Comparison of ENCODE assay signal across 31 cellular contexts in the genomic region with DNA sequence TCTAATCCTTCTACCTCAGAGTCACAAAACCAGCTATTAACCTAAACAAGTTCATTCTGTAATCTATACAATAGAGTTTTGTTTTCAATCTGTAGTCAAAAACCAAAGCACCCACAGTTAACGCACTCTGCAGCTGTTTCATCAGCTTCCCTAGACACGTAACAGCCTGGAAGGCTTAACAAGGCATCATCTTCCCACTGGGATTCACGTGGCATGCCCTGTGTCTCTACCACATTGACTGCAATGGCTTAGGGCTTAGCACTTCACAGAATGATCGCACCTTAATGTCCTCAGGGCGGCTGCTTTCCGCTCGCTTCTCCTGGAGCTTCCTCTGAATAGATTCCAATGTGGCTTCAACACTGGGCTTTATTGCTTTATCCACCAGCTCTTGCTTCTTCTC.
"Had no signal": no experiment of that assay in that cellular context is flagged by ENCODE, and none has a peak within 500 bp of the region (broad histone marks: within the 10 kb centered on the region; RNA-seq: fewer than 3 reads in every experiment).

No MANE protein-coding gene starts in this region.

- H3K27ac Mint-ChIP-seq: activated CD4-positive, alpha-beta memory T cell treated with anti-CD3 and anti-CD28 coated beads, Interleukin-2, amount 10 ng/mL, durations not matched to agents 7 days and 5 days; activated CD4-positive, alpha-beta T cell treated with anti-CD3 and anti-CD28 coated beads, Interleukin-2, amount 10 ng/mL, durations not matched to agents 7 days and 5 days; activated naive CD4-positive, alpha-beta T cell treated with anti-CD3 and anti-CD28 coated beads, Interleukin-2, amount 10 ng/mL, durations not matched to agents 7 days and 5 days; activated naive CD4-positive, alpha-beta T cell treated with anti-CD3 and anti-CD28 coated beads, Interleukin-2, amount 50 U/mL, for 72 hours; activated naive CD8-positive, alpha-beta T cell treated with anti-CD3 and anti-CD28 coated beads, Interleukin-2, amount 10 ng/mL, durations not matched to agents 7 days and 5 days; activated T-cell treated with anti-CD3 and anti-CD28 coated beads, Interleukin-2, amount 50 U/mL, for 24 hours; activated T-cell treated with anti-CD3 and anti-CD28 coated beads, Interleukin-2, amount 50 U/mL, for 72 hours; dendritic cell treated with granulocyte-macrophage colony-stimulating factor and Interleukin-4, amounts not matched to agents 40 ng/mL and 50 ng/mL, for 4 days; endodermal cell had no signal

- H3K4me1 ChIP-seq: breast epithelium had no signal

- H3K9me3 Mint-ChIP-seq: activated CD4-positive, alpha-beta memory T cell treated with anti-CD3 and anti-CD28 coated beads, Interleukin-2, amount 10 ng/mL, durations not matched to agents 7 days and 5 days; activated CD4-positive, alpha-beta T cell treated with anti-CD3 and anti-CD28 coated beads, Interleukin-2, amount 10 ng/mL, durations not matched to agents 7 days and 5 days; activated naive CD4-positive, alpha-beta T cell treated with anti-CD3 and anti-CD28 coated beads, Interleukin-2, amount 10 ng/mL, durations not matched to agents 7 days and 5 days; activated naive CD4-positive, alpha-beta T cell treated with anti-CD3 and anti-CD28 coated beads, Interleukin-2, amount 50 U/mL, for 72 hours; activated naive CD8-positive, alpha-beta T cell treated with anti-CD3 and anti-CD28 coated beads, Interleukin-2, amount 10 ng/mL, durations not matched to agents 7 days and 5 days; activated T-cell treated with anti-CD3 and anti-CD28 coated beads, Interleukin-2, amount 50 U/mL, for 24 hours; activated T-cell treated with anti-CD3 and anti-CD28 coated beads, Interleukin-2, amount 50 U/mL, for 72 hours; brain; dendritic cell treated with granulocyte-macrophage colony-stimulating factor and Interleukin-4, amounts not matched to agents 40 ng/mL and 50 ng/mL, for 4 days; endodermal cell had no signal

- H3K9me3 ChIP-seq: ascending aorta, breast epithelium, heart left ventricle had no signal

- H3K4me1 Mint-ChIP-seq: activated CD4-positive, alpha-beta T cell treated with anti-CD3 and anti-CD28 coated beads, Interleukin-2, amount 10 ng/mL, durations not matched to agents 7 days and 5 days; activated naive CD4-positive, alpha-beta T cell treated with anti-CD3 and anti-CD28 coated beads, Interleukin-2, amount 10 ng/mL, durations not matched to agents 7 days and 5 days; endodermal cell had no signal

- H3K27me3 Mint-ChIP-seq: activated CD4-positive, alpha-beta memory T cell treated with anti-CD3 and anti-CD28 coated beads, Interleukin-2, amount 10 ng/mL, durations not matched to agents 7 days and 5 days; activated CD4-positive, alpha-beta T cell treated with anti-CD3 and anti-CD28 coated beads, Interleukin-2, amount 10 ng/mL, durations not matched to agents 7 days and 5 days; activated naive CD4-positive, alpha-beta T cell treated with anti-CD3 and anti-CD28 coated beads, Interleukin-2, amount 10 ng/mL, durations not matched to agents 7 days and 5 days; activated naive CD8-positive, alpha-beta T cell treated with anti-CD3 and anti-CD28 coated beads, Interleukin-2, amount 10 ng/mL, durations not matched to agents 7 days and 5 days; activated T-cell treated with anti-CD3 and anti-CD28 coated beads, Interleukin-2, amount 50 U/mL, for 24 hours; dendritic cell treated with granulocyte-macrophage colony-stimulating factor and Interleukin-4, amounts not matched to agents 40 ng/mL and 50 ng/mL, for 4 days had no signal

- H3K4me3 Mint-ChIP-seq: activated CD4-positive, alpha-beta memory T cell treated with anti-CD3 and anti-CD28 coated beads, Interleukin-2, amount 10 ng/mL, durations not matched to agents 7 days and 5 days; activated CD4-positive, alpha-beta T cell treated with anti-CD3 and anti-CD28 coated beads, Interleukin-2, amount 10 ng/mL, durations not matched to agents 7 days and 5 days; activated naive CD4-positive, alpha-beta T cell treated with anti-CD3 and anti-CD28 coated beads, Interleukin-2, amount 10 ng/mL, durations not matched to agents 7 days and 5 days; activated naive CD8-positive, alpha-beta T cell treated with anti-CD3 and anti-CD28 coated beads, Interleukin-2, amount 10 ng/mL, durations not matched to agents 7 days and 5 days; activated T-cell treated with anti-CD3 and anti-CD28 coated beads, Interleukin-2, amount 50 U/mL, for 24 hours; activated T-cell treated with anti-CD3 and anti-CD28 coated beads, Interleukin-2, amount 50 U/mL, for 72 hours; brain; dendritic cell treated with granulocyte-macrophage colony-stimulating factor and Interleukin-4, amounts not matched to agents 40 ng/mL and 50 ng/mL, for 4 days; endodermal cell had no signal

- H3K4me3 ChIP-seq: ascending aorta, breast epithelium, cardiac muscle cell, coronary artery, dorsolateral prefrontal cortex, heart left ventricle had no signal

- H3K27me3 ChIP-seq: ascending aorta, breast epithelium, cardiac muscle cell, dorsolateral prefrontal cortex, heart left ventricle had no signal

- DNase-seq: activated CD4-positive, alpha-beta memory T cell treated with anti-CD3 and anti-CD28 coated beads, Interleukin-2, amount 10 ng/mL, durations not matched to agents 7 days and 5 days; activated CD4-positive, alpha-beta T cell treated with anti-CD3 and anti-CD28 coated beads for 4 hours; activated CD4-positive, alpha-beta T cell treated with anti-CD3 and anti-CD28 coated beads, Interleukin-2, amount 10 ng/mL, durations not matched to agents 7 days and 5 days; activated CD4-positive, alpha-beta T cell treated with anti-CD3 and anti-CD28 coated beads, Interleukin-2, amount 50 U/mL, for 4 hours; activated CD4-positive, CD25-positive, alpha-beta regulatory T cell; activated CD4-positive, CD25-positive, alpha-beta regulatory T cell treated with anti-CD3 and anti-CD28 coated beads, Interleukin-2, amount 50 U/mL, for 72 hours; activated CD8-positive, alpha-beta memory T cell treated with anti-CD3 and anti-CD28 coated beads, Interleukin-2, amount 50 U/mL, for 48 hours; activated gamma-delta T cell; activated naive CD4-positive, alpha-beta T cell; activated naive CD4-positive, alpha-beta T cell treated with anti-CD3 and anti-CD28 coated beads, Interleukin-2, amount 10 ng/mL, durations not matched to agents 7 days and 5 days; activated naive CD8-positive, alpha-beta T cell treated with anti-CD3 and anti-CD28 coated beads, Interleukin-2, amount 10 ng/mL, durations not matched to agents 7 days and 5 days; activated T-cell treated with anti-CD3 and anti-CD28 coated beads for 4 hours; activated T-cell treated with anti-CD3 and anti-CD28 coated beads, Interleukin-2, amount 50 U/mL, for 24 hours; activated T-cell treated with anti-CD3 and anti-CD28 coated beads, Interleukin-2, amount 50 U/mL, for 72 hours; central memory CD4-positive, alpha-beta T cell; cerebellar nuclear complex; dorsolateral prefrontal cortex; effector memory CD4-positive, alpha-beta T cell; endodermal cell; foreskin fibroblast; glutamatergic neuron; heart left ventricle; T-helper 2 cell had no signal

- ATAC-seq: activated naive CD4-positive, alpha-beta T cell treated with anti-CD3 and anti-CD28 coated beads, Interleukin-2, amount 50 U/mL, for 72 hours; activated T-cell treated with anti-CD3 and anti-CD28 coated beads, Interleukin-2, amount 50 U/mL, for 72 hours; esophagus mucosa; heart left ventricle had no signal

- H3K27ac ChIP-seq: breast epithelium, cardiac muscle cell, coronary artery, heart left ventricle had no signal
